In genomic region chr14:50677527-50678063, GRCh38 we compare ENCODE assay signal across 8 cellular contexts. TPM values are rescaled to one million over a fixed set of nuclear protein-coding genes. Genes with fewer than 3 reads are reported as not detected.
DNase-seq lines count a peak whose midpoint lies in the region; ATAC-seq and TF ChIP-seq lines count a peak whose summit lies in the region.

No MANE protein-coding gene starts in this region.

- H3K9me3 ChIP-seq in ovary = no peaks in the 10 kb centered on the region
- H3K9me3 ChIP-seq in HAP-1 = no peaks in the 10 kb centered on the region

- DNase-seq in Caki2 (ENCODE audit: low read depth) = peak; percentile 90
- DNase-seq in H4 (ENCODE audit: low spot score) = peak; percentile 17
- peak; percentile 48 for DNase-seq in RKO (ENCODE audit: low spot score)
- peak; percentile 37 for DNase-seq in fibroblast of villous mesenchyme (ENCODE audit: low read depth)
- DNase-seq in caudate nucleus (lab: John Stamatoyannopoulos, UW) = no peak
- DNase-seq in ovary = no peak
- DNase-seq in HAP-1 (ENCODE audit: low spot score in 2 of 2) = no peak

- intact Hi-C loops in ovary (cut with DNase I) = no loop called here

- TF ChIP-seq EP300 in ovary (IDR thresholded peaks at IDR 0.05) = no peak

- in situ Hi-C loops in Caki2 (cut with HindIII; ENCODE audit: low pct_unique_long_range_greater_than_20kb, low sequenced_read_pairs) = no loop called here
- in situ Hi-C loops in HAP-1 (cut with MboI; ENCODE audit: low sequenced_read_pairs) = no loop called here

- H3K36me3 ChIP-seq in ovary (no peaks in the 10 kb centered on the region), HAP-1 (replicated peaks) (no peaks in the 10 kb centered on the region)

- TF ChIP-seq CTCF in fibroblast of villous mesenchyme (IDR thresholded peaks at IDR 0.05; ENCODE audit: insufficient read depth, low read depth, low read length) = no peak
- no peak for TF ChIP-seq CTCF in ovary (IDR thresholded peaks at IDR 0.05)

- 46 to 49% (median 46%) methylated on average over 5 of the region's 5 CpGs for WGBS in ovary, 3 donors

- H3K27ac ChIP-seq in caudate nucleus (ENCODE audit: low read depth, low read length) (no peak overlapping the region), ovary (no peak overlapping the region)

- no peak for TF ChIP-seq POLR2A in GM18505 (IDR thresholded peaks at IDR 0.05; ENCODE audit: borderline replicate concordance, extremely low read depth, insufficient read depth, insufficient read length)
- TF ChIP-seq POLR2A in ovary (IDR thresholded peaks at IDR 0.05) = no peak

- no peaks in the 10 kb centered on the region for H3K4me1 ChIP-seq in ovary (ENCODE audit: insufficient read depth)
- no peaks in the 10 kb centered on the region; the same call in 1 of the 2 replicates for H3K4me1 ChIP-seq in HAP-1

- no peak for ATAC-seq in GM18505 (IDR thresholded peaks at IDR 0.05; ENCODE audit: unreplicated experiment)

- H3K27me3 ChIP-seq in ovary = no peaks in the 10 kb centered on the region
- H3K27me3 ChIP-seq in HAP-1 (ENCODE audit: low read depth) = no peaks in the 10 kb centered on the region

- H3K4me3 ChIP-seq in fibroblast of villous mesenchyme (ENCODE audit: low read depth, low read length) = no peak overlapping the region
- no peak overlapping the region for H3K4me3 ChIP-seq in ovary
- no peak overlapping the region for H3K4me3 ChIP-seq in HAP-1

RNA-seq across cellular contexts. Expression of gene SAV1, which starts 9.5 kb away (rescaled TPM):
- total RNA-seq in Caki2 (2014; rRNA removed; shearing (Covaris generic); ENCODE audit: low replicate concordance) = 53.0 and 67.0 TPM in 2 replicates
- total RNA-seq in H4 (2014; rRNA removed; shearing (Covaris generic)) = 19.4 and 29.1 TPM in 2 replicates
- total RNA-seq in fibroblast of villous mesenchyme (33.8 and 53.5 TPM in 2 replicates), ovary (10 to 100 TPM; 35.3 to 49.9 (median 45.8) TPM)
- 10 to 100 TPM; 30.5 to 48.7 TPM for polyA plus RNA-seq in ovary

Comparison
In these comparisons a context has a peak if more than half of its experiments do, and no peak if none do; other contexts are left out.
1. DNase-seq: peak in Caki2 (single experiment), H4 (single experiment), RKO (single experiment) and fibroblast of villous mesenchyme (single experiment); none in caudate nucleus (0 of 61), ovary (0 of 5) and HAP-1 (0 of 2).